Comparison of ENCODE assay signal across 14 cellular contexts in the genomic region with DNA sequence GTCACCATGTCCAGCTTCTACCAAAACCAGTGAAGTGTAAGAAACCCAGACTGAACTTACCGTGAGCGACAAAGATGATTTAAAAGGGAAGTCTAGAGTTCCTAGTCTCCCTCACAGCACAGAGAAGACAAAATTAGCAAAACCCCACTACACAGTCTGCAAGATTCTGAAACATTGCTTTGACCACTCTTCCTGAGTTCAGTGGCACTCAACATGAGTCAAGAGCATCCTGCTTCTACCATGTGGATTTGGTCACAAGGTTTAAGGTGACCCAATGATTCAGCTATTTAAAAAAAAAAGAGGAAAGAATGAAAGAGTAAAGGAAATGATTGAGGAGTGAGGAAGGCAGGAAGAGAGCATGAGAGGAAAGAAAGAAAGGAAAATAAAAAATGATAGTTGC. TPM values are rescaled to one million over a fixed set of nuclear protein-coding genes. Genes with fewer than 3 reads are reported as not detected.
DNase-seq lines count a peak whose midpoint lies in the region; ATAC-seq and TF ChIP-seq lines count a peak whose summit lies in the region.
"Had no signal": no experiment of that assay in that cellular context is flagged by ENCODE, and none has a peak within 500 bp of the region (broad histone marks: within the 10 kb centered on the region; RNA-seq: fewer than 3 reads in every experiment).

No MANE protein-coding gene starts in this region.

- no peak for TF ChIP-seq CTCF in GM12865 (IDR thresholded peaks at IDR 0.05; ENCODE audit: insufficient read depth, low read depth, low read length, missing control alignments)
- no peak for TF ChIP-seq CTCF in esophagus squamous epithelium (IDR thresholded peaks at IDR 0.05)

- H3K27me3 ChIP-seq in CD4-positive, CD25-positive, alpha-beta regulatory T cell (ENCODE audit: control insufficient read depth, insufficient read depth, low read length): no peaks in the 10 kb centered on the region
- H3K27me3 ChIP-seq in esophagus squamous epithelium: no peaks in the 10 kb centered on the region

- DNase-seq in CD4-positive, CD25-positive, alpha-beta regulatory T cell: no peak
- DNase-seq in GM12865 (ENCODE audit: low read depth) (peak; percentile 66), Kasumi-1 (lab: John Stamatoyannopoulos, UW) (peak; percentile 20 to 23), esophagus squamous epithelium (lab: John Stamatoyannopoulos, UW) (no peak), mucosa of gallbladder (ENCODE audit: low spot score) (no peak), CD1c-positive myeloid dendritic cell (ENCODE audit: extremely low spot score) (no peak)
- DNase-seq in activated naive CD8-positive, alpha-beta T cell treated with anti-CD3 and anti-CD28 coated beads, Interleukin-2, amount 50 U/mL, for 24 hours: no peak
- DNase-seq: effector CD8-positive, alpha-beta T cell; kidney; NCI-H1092; NCI-H510A had no signal

- no peaks in the 10 kb centered on the region for H3K9me3 ChIP-seq in CD4-positive, CD25-positive, alpha-beta regulatory T cell (ENCODE audit: control insufficient read depth in 2 of 2, low read length in 2 of 2)
- no peaks in the 10 kb centered on the region for H3K9me3 ChIP-seq in esophagus squamous epithelium

- H3K36me3 Mint-ChIP-seq in CD4-positive, CD25-positive, alpha-beta regulatory T cell: peaks cover 86% of the 10 kb centered on the region
- H3K36me3 Mint-ChIP-seq in activated naive CD8-positive, alpha-beta T cell treated with anti-CD3 and anti-CD28 coated beads, Interleukin-2, amount 50 U/mL, for 24 hours (ENCODE audit: low read depth): peaks cover 83% of the 10 kb centered on the region
- H3K36me3 Mint-ChIP-seq: brain had no signal

- intact Hi-C loops in esophagus squamous epithelium (cut with DNase I): no loop called here

- H3K9me3 Mint-ChIP-seq in CD4-positive, CD25-positive, alpha-beta regulatory T cell: peaks cover 0 to 4% (median under 1%) of the 10 kb centered on the region in 7 donors
- H3K9me3 Mint-ChIP-seq in activated naive CD8-positive, alpha-beta T cell treated with anti-CD3 and anti-CD28 coated beads, Interleukin-2, amount 50 U/mL, for 24 hours: peaks cover 8% of the 10 kb centered on the region
- H3K9me3 Mint-ChIP-seq: brain had no signal

- H3K4me1 ChIP-seq in CD4-positive, CD25-positive, alpha-beta regulatory T cell (ENCODE audit: control insufficient read depth, insufficient read depth, low read length, poor library complexity, severe bottlenecking): no peaks in the 10 kb centered on the region
- peaks cover 0 to 9% (median 0%) of the 10 kb centered on the region in 3 donors for H3K4me1 ChIP-seq in esophagus squamous epithelium

- H3K4me3 Mint-ChIP-seq in CD4-positive, CD25-positive, alpha-beta regulatory T cell: peak overlapping the region in 1 of 4 donors; percentile 39
- peak overlapping the region; percentile 2 for H3K4me3 Mint-ChIP-seq in activated naive CD8-positive, alpha-beta T cell treated with anti-CD3 and anti-CD28 coated beads, Interleukin-2, amount 50 U/mL, for 24 hours
- H3K4me3 Mint-ChIP-seq: brain had no signal

- peaks cover 31 to 88% (median 52%) of the 10 kb centered on the region in 4 donors for H3K4me1 Mint-ChIP-seq in CD4-positive, CD25-positive, alpha-beta regulatory T cell
- H3K4me1 Mint-ChIP-seq in activated naive CD8-positive, alpha-beta T cell treated with anti-CD3 and anti-CD28 coated beads, Interleukin-2, amount 50 U/mL, for 24 hours: peaks cover 83% of the 10 kb centered on the region
- H3K4me1 Mint-ChIP-seq: brain had no signal

- H3K4me3 ChIP-seq in CD4-positive, CD25-positive, alpha-beta regulatory T cell (ENCODE audit: low read depth, low read length): no peak overlapping the region
- H3K4me3 ChIP-seq in GM12865 (ENCODE audit: low read depth, low read length) (no peak overlapping the region), esophagus squamous epithelium (no peak overlapping the region)

- H3K36me3 ChIP-seq in CD4-positive, CD25-positive, alpha-beta regulatory T cell (ENCODE audit: control insufficient read depth, insufficient read depth, low read length): peaks cover 85% of the 10 kb centered on the region
- no peaks in the 10 kb centered on the region for H3K36me3 ChIP-seq in esophagus squamous epithelium

- no peak for ATAC-seq in CD4-positive, CD25-positive, alpha-beta regulatory T cell (ENCODE audit: low read depth in 2 of 2)
- peak; percentile 35 for ATAC-seq in activated naive CD8-positive, alpha-beta T cell treated with anti-CD3 and anti-CD28 coated beads, Interleukin-2, amount 50 U/mL, for 24 hours

- no peak for TF ChIP-seq POLR2A in esophagus squamous epithelium (IDR thresholded peaks at IDR 0.05)

- WGBS in esophagus squamous epithelium, 2 donors: 84 to 87% methylated on average over 2 of the region's 2 CpGs

- no peak overlapping the region for H3K27ac ChIP-seq in CD4-positive, CD25-positive, alpha-beta regulatory T cell (ENCODE audit: insufficient read depth, low read length, poor library complexity, severe bottlenecking)
- H3K27ac ChIP-seq in esophagus squamous epithelium: no peak overlapping the region
- H3K27ac ChIP-seq: RWPE1 had no signal

- no peaks in the 10 kb centered on the region for H3K27me3 Mint-ChIP-seq in CD4-positive, CD25-positive, alpha-beta regulatory T cell
- H3K27me3 Mint-ChIP-seq in activated naive CD8-positive, alpha-beta T cell treated with anti-CD3 and anti-CD28 coated beads, Interleukin-2, amount 50 U/mL, for 24 hours: no peaks in the 10 kb centered on the region

- H3K27ac Mint-ChIP-seq in CD4-positive, CD25-positive, alpha-beta regulatory T cell: peak overlapping the region in 2 of 3 donors; percentile 14 to 62
- peak overlapping the region; percentile 90 for H3K27ac Mint-ChIP-seq in activated naive CD8-positive, alpha-beta T cell treated with anti-CD3 and anti-CD28 coated beads, Interleukin-2, amount 50 U/mL, for 24 hours
- H3K27ac Mint-ChIP-seq: brain had no signal

RNA-seq across cellular contexts. Expression of a gene that starts 19.8 kb away (rescaled TPM):
- 394 TPM for total RNA-seq in CD4-positive, CD25-positive, alpha-beta regulatory T cell
- polyA plus RNA-seq in CD4-positive, CD25-positive, alpha-beta regulatory T cell: 100 to 1,000 TPM; 110 to 311 (median 212) TPM
- total RNA-seq in esophagus squamous epithelium (10 to 100 TPM in 3 of 4 donors, 1 to 10 TPM in 1; 4.4 to 19.1 (median 11.1) TPM), mucosa of gallbladder (34.0 TPM)
- total RNA-seq: HT-29 had no signal

Comparison
In these comparisons a context has a peak if more than half of its experiments do, and no peak if none do; other contexts are left out.
1. DNase-seq: peak in GM12865 (single experiment) and Kasumi-1 (2 of 2); none in CD4-positive, CD25-positive, alpha-beta regulatory T cell (0 of 3), activated naive CD8-positive, alpha-beta T cell treated with anti-CD3 and anti-CD28 coated beads, Interleukin-2, amount 50 U/mL, for 24 hours (single experiment), esophagus squamous epithelium (single experiment), mucosa of gallbladder (single experiment) and CD1c-positive myeloid dendritic cell (single experiment).
2. RNA of a gene that starts 19.8 kb away (total RNA-seq): 394 TPM in CD4-positive, CD25-positive, alpha-beta regulatory T cell (single experiment); 34.0 TPM in mucosa of gallbladder (single experiment) and 4.4 to 19.1 TPM in esophagus squamous epithelium; every median in the first group is over 10 times any median in the second.